In genomic region chr3:71492566-71492965, GRCh38 we compare ENCODE assay signal across 20 cellular contexts.
DNase-seq lines count a peak whose midpoint lies in the region; ATAC-seq lines count a peak whose summit lies in the region.
"Had no signal": no experiment of that assay in that cellular context is flagged by ENCODE, and none has a peak within 500 bp of the region (broad histone marks: within the 10 kb centered on the region; RNA-seq: fewer than 3 reads in every experiment).

No MANE protein-coding gene starts in this region.

- DNase-seq in activated T-cell treated with anti-CD3 and anti-CD28 coated beads, Interleukin-2, amount 50 U/mL, for 72 hours, result no peak
- no peak for DNase-seq in activated T-cell treated with anti-CD3 and anti-CD28 coated beads, Interleukin-2, amount 50 U/mL, for 1 hour
- peak; percentile 28 for DNase-seq in SK-MEL-5 (ENCODE audit: low read depth, low spot score)
- no peak for DNase-seq in activated naive CD8-positive, alpha-beta T cell treated with anti-CD3 and anti-CD28 coated beads for 36 hours
- no peak for DNase-seq in natural killer cell treated with Interleukin-12 subunit alpha and Interleukin-12 subunit beta and Interleukin-15 and Interleukin-18, amount 100 ng/mL, for 72 hours (ENCODE audit: low spot score)
- no peak for DNase-seq in C1 segment of cervical spinal cord (lab: John Stamatoyannopoulos, UW)
- no peak for DNase-seq in GOT3 (lab: John Stamatoyannopoulos, UW)
- no peak for DNase-seq in GF-D8 (lab: John Stamatoyannopoulos, UW)
- DNase-seq: activated CD4-positive, CD25-positive, alpha-beta regulatory T cell; activated effector memory CD4-positive, alpha-beta T cell treated with Interleukin-2 at 50 U/mL for 16 hours; Calu3; dermis blood vessel endothelial cell; GDM1; left ventricle myocardium inferior; MG63; mucosa of descending colon; NCI-H1694 treated with DMSO at 0.1 percent for 48 hours; NCI-H345; NK-92 treated with Interleukin-12 subunit alpha and Interleukin-12 subunit beta, amount 100 ng/mL, for 24 hours; stimulated activated CD4-positive, alpha-beta T cell treated with anti-CD3 and anti-CD28 coated beads, Interleukin-2, amount 100 ng/mL, for 48 hours had no signal

- in situ Hi-C loops in SK-MEL-5 (cut with HindIII; ENCODE audit: low pct_unique_long_range_greater_than_20kb, low sequenced_read_pairs), result no loop called here

- peak overlapping the region; percentile 72 to 91 for H3K4me3 Mint-ChIP-seq in activated T-cell treated with anti-CD3 and anti-CD28 coated beads, Interleukin-2, amount 50 U/mL, for 72 hours
- peak overlapping the region; percentile 74 for H3K4me3 Mint-ChIP-seq in activated naive CD8-positive, alpha-beta T cell treated with anti-CD3 and anti-CD28 coated beads for 36 hours
- H3K4me3 Mint-ChIP-seq in natural killer cell treated with Interleukin-12 subunit alpha and Interleukin-12 subunit beta and Interleukin-15 and Interleukin-18, amount 100 ng/mL, for 72 hours, result peak overlapping the region; percentile 75

- peak overlapping the region; percentile 95 for H3K27ac Mint-ChIP-seq in activated T-cell treated with anti-CD3 and anti-CD28 coated beads, Interleukin-2, amount 50 U/mL, for 72 hours
- peak overlapping the region; percentile 97 for H3K27ac Mint-ChIP-seq in activated naive CD8-positive, alpha-beta T cell treated with anti-CD3 and anti-CD28 coated beads for 36 hours
- peak overlapping the region; percentile 64 to 90 for H3K27ac Mint-ChIP-seq in natural killer cell treated with Interleukin-12 subunit alpha and Interleukin-12 subunit beta and Interleukin-15 and Interleukin-18, amount 100 ng/mL, for 72 hours

- ATAC-seq in activated T-cell treated with anti-CD3 and anti-CD28 coated beads, Interleukin-2, amount 50 U/mL, for 72 hours (replicated peaks in 1 of 2), result no peak
- ATAC-seq in natural killer cell treated with Interleukin-12 subunit alpha and Interleukin-12 subunit beta and Interleukin-15 and Interleukin-18, amount 100 ng/mL, for 72 hours, result no peak

- peaks cover 94% of the 10 kb centered on the region for H3K4me1 Mint-ChIP-seq in activated T-cell treated with anti-CD3 and anti-CD28 coated beads, Interleukin-2, amount 50 U/mL, for 72 hours (ENCODE audit: low read depth)
- peaks cover 81% of the 10 kb centered on the region for H3K4me1 Mint-ChIP-seq in activated naive CD8-positive, alpha-beta T cell treated with anti-CD3 and anti-CD28 coated beads for 36 hours
- peaks cover 46 to 47% of the 10 kb centered on the region in 2 donors for H3K4me1 Mint-ChIP-seq in natural killer cell treated with Interleukin-12 subunit alpha and Interleukin-12 subunit beta and Interleukin-15 and Interleukin-18, amount 100 ng/mL, for 72 hours (ENCODE audit: low read depth in 2 of 2)

- peaks cover 1 to 8% of the 10 kb centered on the region in 2 donors for H3K9me3 Mint-ChIP-seq in activated T-cell treated with anti-CD3 and anti-CD28 coated beads, Interleukin-2, amount 50 U/mL, for 72 hours
- peaks cover 17% of the 10 kb centered on the region for H3K9me3 Mint-ChIP-seq in activated naive CD8-positive, alpha-beta T cell treated with anti-CD3 and anti-CD28 coated beads for 36 hours
- peaks cover 3% of the 10 kb centered on the region for H3K9me3 Mint-ChIP-seq in natural killer cell treated with Interleukin-12 subunit alpha and Interleukin-12 subunit beta and Interleukin-15 and Interleukin-18, amount 100 ng/mL, for 72 hours

- peaks cover 15 to 21% of the 10 kb centered on the region in 2 donors for H3K36me3 Mint-ChIP-seq in activated T-cell treated with anti-CD3 and anti-CD28 coated beads, Interleukin-2, amount 50 U/mL, for 72 hours (ENCODE audit: insufficient read depth in 2 of 2)
- H3K36me3 Mint-ChIP-seq in activated naive CD8-positive, alpha-beta T cell treated with anti-CD3 and anti-CD28 coated beads for 36 hours, result peaks cover 68% of the 10 kb centered on the region
- peaks cover 12% of the 10 kb centered on the region for H3K36me3 Mint-ChIP-seq in natural killer cell treated with Interleukin-12 subunit alpha and Interleukin-12 subunit beta and Interleukin-15 and Interleukin-18, amount 100 ng/mL, for 72 hours

- H3K27me3 Mint-ChIP-seq in activated T-cell treated with anti-CD3 and anti-CD28 coated beads, Interleukin-2, amount 50 U/mL, for 72 hours (ENCODE audit: low read depth), result no peaks in the 10 kb centered on the region
- no peaks in the 10 kb centered on the region for H3K27me3 Mint-ChIP-seq in activated naive CD8-positive, alpha-beta T cell treated with anti-CD3 and anti-CD28 coated beads for 36 hours
- no peaks in the 10 kb centered on the region for H3K27me3 Mint-ChIP-seq in natural killer cell treated with Interleukin-12 subunit alpha and Interleukin-12 subunit beta and Interleukin-15 and Interleukin-18, amount 100 ng/mL, for 72 hours
